In genomic region chr13:99977912-99978780, GRCh38 we compare ENCODE assay signal across 13 cellular contexts. TPM values are rescaled to one million over a fixed set of nuclear protein-coding genes. Genes with fewer than 3 reads are reported as not detected.
DNase-seq lines count a peak whose midpoint lies in the region; FAIRE-seq and TF ChIP-seq lines count a peak whose summit lies in the region.
"Had no signal": no experiment of that assay in that cellular context is flagged by ENCODE, and none has a peak within 500 bp of the region (broad histone marks: within the 10 kb centered on the region; RNA-seq: fewer than 3 reads in every experiment).

No MANE protein-coding gene starts in this region.

- no peaks in the 10 kb centered on the region for H3K79me2 ChIP-seq in ACC112 (ENCODE audit: control insufficient read depth, insufficient read depth, low read length, unreplicated experiment)

- TF ChIP-seq CTCF in astrocyte of the cerebellum (IDR thresholded peaks at IDR 0.05; ENCODE audit: low read depth, low read length, missing control alignments) (no peak), foreskin fibroblast (IDR thresholded peaks at IDR 0.05; ENCODE audit: low read depth, low read length) (no peak)

- no peaks in the 10 kb centered on the region for H3K36me3 ChIP-seq in ACC112 (ENCODE audit: insufficient read depth, low read length)
- H3K36me3 ChIP-seq in small intestine (ENCODE audit: control insufficient read depth in 2 of 2, insufficient read depth in 2 of 2, low read length in 2 of 2): no peaks in the 10 kb centered on the region

- H3K4me1 ChIP-seq in ACC112 (ENCODE audit: control insufficient read depth, insufficient read depth, low read length, unreplicated experiment): no peaks in the 10 kb centered on the region
- H3K4me1 ChIP-seq in small intestine (ENCODE audit: control insufficient read depth in 2 of 2, insufficient read depth in 1 of 2, low read depth in 1 of 2, low read length in 1 of 2): peaks cover 0 to 7% of the 10 kb centered on the region in 2 donors

- intact Hi-C loops in posterior vena cava (cut with DNase I): no loop called here

- H3K9me3 ChIP-seq in iPS-18c (ENCODE audit: control insufficient read depth, insufficient read depth, low read length): peaks cover 4% of the 10 kb centered on the region
- no peaks in the 10 kb centered on the region for H3K9me3 ChIP-seq in small intestine (ENCODE audit: control insufficient read depth, low read depth)

- H3K27ac ChIP-seq in ACC112 (ENCODE audit: low read depth, low read length) (no peak overlapping the region), small intestine (ENCODE audit: low read depth in 1 of 2, low read length in 1 of 2) (no peak overlapping the region)

- peak overlapping the region; percentile 18; the same call in 1 of the 2 replicates for H3K4me3 ChIP-seq in ACC112 (ENCODE audit: low read depth, low read length)
- H3K4me3 ChIP-seq in astrocyte of the cerebellum (ENCODE audit: low read depth, low read length): peak overlapping the region; percentile 64
- peak overlapping the region; percentile 89 for H3K4me3 ChIP-seq in iPS-18c (ENCODE audit: insufficient read depth, low read depth, low read length)
- H3K4me3 ChIP-seq in foreskin fibroblast (ENCODE audit: low read depth in 1 of 2, low read length in 2 of 2): no peak overlapping the region
- H3K4me3 ChIP-seq in small intestine (ENCODE audit: low read depth in 1 of 2, low read length in 2 of 2): no peak overlapping the region

- no peak for FAIRE-seq in small intestine (lab: Jason Lieb, UNC)

- H2AFZ ChIP-seq in ACC112 (ENCODE audit: low read length, unreplicated experiment): no peak overlapping the region

- H3K27me3 ChIP-seq in ACC112 (ENCODE audit: insufficient read depth, low read length) (peaks cover 87% of the 10 kb centered on the region), small intestine (ENCODE audit: control insufficient read depth in 2 of 2, insufficient read depth in 2 of 2, low read length in 2 of 2) (peaks cover 16 to 61% of the 10 kb centered on the region in 2 donors)

- 10 to 11% (median 10%) methylated on average over 52 of the region's 52 CpGs for WGBS in small intestine, 3 donors

- DNase-seq in ELF-1 (ENCODE audit: low read depth, low spot score) (peak; percentile 81), astrocyte of the cerebellum (ENCODE audit: low read depth) (no peak), foreskin fibroblast (no peak), midbrain (lab: John Stamatoyannopoulos, UW) (no peak), small intestine (no peak), posterior vena cava (ENCODE audit: low spot score) (no peak)
- DNase-seq: activated CD4-positive, CD25-positive, alpha-beta regulatory T cell; C1 segment of cervical spinal cord; NCI-H226; Right ventricle myocardium superior had no signal

- in situ Hi-C loops in astrocyte of the cerebellum (cut with HindIII; ENCODE audit: low sequenced_read_pairs): loop anchor here (25.0 kb wide), 1 partner anchor 259 kb away; no protein-coding TSS in a partner anchor

RNA-seq across cellular contexts. Expression of gene ZIC2, which starts 3.4 kb away (rescaled TPM):
- under 1 TPM in 1 of 3 donors, not detected in 2; 0.04 TPM for polyA plus RNA-seq in small intestine
- under 1 TPM in 1 of 2 donors, not detected in 1; 0.10 TPM for total RNA-seq in posterior vena cava
- total RNA-seq: myocyte, Right ventricle myocardium superior had no signal

RNA-seq across cellular contexts. Expression of gene ZIC5, which starts 6.6 kb away (rescaled TPM):
- polyA plus RNA-seq in small intestine: under 1 TPM in 1 of 3 donors, not detected in 2; 0.01 TPM
- total RNA-seq in posterior vena cava: not detected
- total RNA-seq: myocyte, Right ventricle myocardium superior had no signal

Comparison
In these comparisons a context has a peak if more than half of its experiments do, and no peak if none do; other contexts are left out.
1. H3K4me3 ChIP-seq: peak in ACC112 (single experiment), astrocyte of the cerebellum (single experiment) and iPS-18c (single experiment); none in foreskin fibroblast (0 of 2) and small intestine (0 of 2).